ENCODE assay signal across 8 cellular contexts in the genomic region with DNA sequence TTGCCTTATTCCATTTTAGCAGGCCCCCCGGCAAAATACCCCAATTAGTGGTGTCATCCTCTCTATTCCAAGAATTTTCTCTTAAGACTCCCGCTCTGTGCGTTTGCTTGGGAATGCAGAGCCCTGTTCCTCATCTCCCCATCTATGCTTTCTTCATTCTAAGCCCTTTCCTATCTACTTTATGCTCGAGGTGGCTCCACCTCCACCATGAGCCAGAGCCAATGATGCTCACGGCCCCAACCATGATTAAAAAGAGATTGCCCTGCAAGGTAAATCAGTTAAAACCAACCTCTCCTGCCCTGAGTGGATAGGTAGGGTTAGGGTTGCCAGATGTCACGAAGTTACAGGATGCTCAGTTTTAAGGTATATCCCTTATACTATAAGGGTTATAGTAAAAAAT. TPM values are rescaled to one million over a fixed set of nuclear protein-coding genes. Genes with fewer than 3 reads are reported as not detected.
DNase-seq lines count a peak whose midpoint lies in the region; ATAC-seq and TF ChIP-seq lines count a peak whose summit lies in the region.

No MANE protein-coding gene starts in this region.

- peaks cover 40% of the 10 kb centered on the region for H3K79me2 ChIP-seq in MM.1S (ENCODE audit: low read length)

- TF ChIP-seq CTCF in BE2C (IDR thresholded peaks at IDR 0.05; ENCODE audit: low read depth, low read length) (no peak), MM.1S (IDR thresholded peaks at IDR 0.05; ENCODE audit: low read length) (no peak)

- peak overlapping the region; percentile 81 for H3K4me2 ChIP-seq in MM.1S (ENCODE audit: low read depth, low read length)

- H3K36me3 ChIP-seq in BE2C = no peaks in the 10 kb centered on the region
- H3K36me3 ChIP-seq in MM.1S (replicated peaks; ENCODE audit: insufficient read depth, low read length) = no peaks in the 10 kb centered on the region

- H3K36me3 Mint-ChIP-seq in naive B cell = no peaks in the 10 kb centered on the region

- H3K27ac ChIP-seq in MM.1S (ENCODE audit: low read length) (peak overlapping the region; percentile 67; the same call in 1 of the 2 replicates), angular gyrus (ENCODE audit: low read depth, low read length) (peak overlapping the region; percentile 98)

- H3K4me3 ChIP-seq in BE2C (ENCODE audit: low read depth, low read length) (peak overlapping the region; percentile 86), MM.1S (ENCODE audit: low read length) (peak overlapping the region; percentile 85)

- H2AFZ ChIP-seq in MM.1S (ENCODE audit: low read length) = peak overlapping the region; percentile 91

- peak overlapping the region; percentile 95 to 98 (median 96) for H3K27ac Mint-ChIP-seq in naive B cell

- peaks cover 34% of the 10 kb centered on the region for H3F3A ChIP-seq in MM.1S (ENCODE audit: insufficient read depth, low read length)

- peaks cover 18% of the 10 kb centered on the region for H3K4me1 ChIP-seq in BE2C
- peaks cover 37% of the 10 kb centered on the region for H3K4me1 ChIP-seq in MM.1S (ENCODE audit: low read length)

- H3K9ac ChIP-seq in MM.1S (ENCODE audit: low read length) = peak overlapping the region; percentile 92

- no peaks in the 10 kb centered on the region for H3K9me3 Mint-ChIP-seq in naive B cell

- no peaks in the 10 kb centered on the region for H3K27me3 ChIP-seq in BE2C
- no peaks in the 10 kb centered on the region for H3K27me3 ChIP-seq in MM.1S (replicated peaks; ENCODE audit: insufficient read depth, low read length)

- peaks cover 28 to 41% (median 38%) of the 10 kb centered on the region in 3 donors for H3K4me1 Mint-ChIP-seq in naive B cell

- H3K9me3 ChIP-seq in BE2C (no peaks in the 10 kb centered on the region), MM.1S (replicated peaks; ENCODE audit: insufficient read depth, low read length) (no peaks in the 10 kb centered on the region)

- H4K20me1 ChIP-seq in MM.1S (ENCODE audit: insufficient read depth, low read length) = no peaks in the 10 kb centered on the region

- ATAC-seq in naive B cell (ENCODE audit: low read depth in 2 of 2) (no peak), GM19035 (IDR thresholded peaks at IDR 0.05; ENCODE audit: unreplicated experiment) (no peak), GM18511 (IDR thresholded peaks at IDR 0.05; ENCODE audit: unreplicated experiment) (no peak), GM21367 (IDR thresholded peaks at IDR 0.05; ENCODE audit: unreplicated experiment) (no peak)

- H3K9me2 ChIP-seq in MM.1S (replicated peaks; ENCODE audit: insufficient read depth, low read length) = no peaks in the 10 kb centered on the region

- H3K4me3 Mint-ChIP-seq in naive B cell = peak overlapping the region; percentile 25 to 99 (median 95)

- DNase-seq in BE2C = no peak
- DNase-seq in MM.1S = peak; percentile 43
- DNase-seq in naive B cell = no peak
- DNase-seq in ecto neural progenitor cell (ENCODE audit: low spot score) = no peak

- H3K27me3 Mint-ChIP-seq in naive B cell = no peaks in the 10 kb centered on the region

RNA-seq across cellular contexts. Expression of a gene that starts 0.7 kb away (rescaled TPM):
- 102 TPM for polyA plus RNA-seq in BE2C (2012; ENCODE audit: insufficient read depth, insufficient read length, low read depth)
- polyA plus RNA-seq in naive B cell (ENCODE audit: low read depth in 6 of 6) = 10 to 100 TPM in 2 of 6 donors, 1 to 10 TPM in 4; 6.7 to 14.8 (median 9.1) TPM

RNA-seq across cellular contexts. Expression of a gene that starts 27.7 kb away (rescaled TPM):
- 54.1 TPM for polyA plus RNA-seq in BE2C (2012; ENCODE audit: insufficient read depth, insufficient read length, low read depth)
- 10 to 100 TPM in 5 of 6 donors, 1 to 10 TPM in 1; 5.7 to 15.3 (median 12.0) TPM for polyA plus RNA-seq in naive B cell (ENCODE audit: low read depth in 6 of 6)

RNA-seq across cellular contexts. Expression of a gene that starts 31.4 kb away (rescaled TPM):
- 14.5 TPM for polyA plus RNA-seq in BE2C (2012; ENCODE audit: insufficient read depth, insufficient read length, low read depth)
- polyA plus RNA-seq in naive B cell (ENCODE audit: low read depth in 6 of 6) = 10 to 100 TPM in 5 of 6 donors, 1 to 10 TPM in 1; 9.5 to 15.5 (median 12.7) TPM
